In genomic region chr6:39824030-39824926, GRCh38 we compare ENCODE assay signal across 1 cellular context.
TF ChIP-seq lines count a peak whose summit lies in the region.

No MANE protein-coding gene starts in this region.

TF ChIP-seq in H1, 55 proteins besides CTCF, POLR2A, EP300 and RAD21:
- TF ChIP-seq TCF12 (IDR thresholded peaks at IDR 0.05; ENCODE audit: low read depth, low read length) (no peak), MAX (IDR thresholded peaks at IDR 0.05) (no peak), HDAC6 (IDR thresholded peaks at IDR 0.05; ENCODE audit: low read depth, low read length) (no peak), GABPA (IDR thresholded peaks at IDR 0.05; ENCODE audit: borderline replicate concordance, insufficient read depth, low read length) (no peak), NANOG (IDR thresholded peaks at IDR 0.05; ENCODE audit: insufficient read depth, low read depth, low read length, poor library complexity, severe bottlenecking) (no peak), CBX8 (IDR thresholded peaks at IDR 0.05; ENCODE audit: borderline replicate concordance, low read depth, low read length) (no peak), RFX5 (IDR thresholded peaks at IDR 0.05; ENCODE audit: borderline replicate concordance, low read depth, low read length) (no peak), EGR1 (IDR thresholded peaks at IDR 0.05; ENCODE audit: borderline replicate concordance, low read depth, low read length) (no peak), TBP (IDR thresholded peaks at IDR 0.05; ENCODE audit: low read depth, low read length) (no peak), CREB1 (IDR thresholded peaks at IDR 0.05) (no peak), JUND (IDR thresholded peaks at IDR 0.05; ENCODE audit: low read length) (no peak), ATF3 (IDR thresholded peaks at IDR 0.05; ENCODE audit: insufficient read depth, low read depth, low read length) (no peak), TEAD4 (IDR thresholded peaks at IDR 0.05; ENCODE audit: low read depth, low read length) (no peak), CHD7 (IDR thresholded peaks at IDR 0.05; ENCODE audit: insufficient replicate concordance, low read length) (no peak), KDM4A (IDR thresholded peaks at IDR 0.05; ENCODE audit: low read depth, low read length, severe bottlenecking) (no peak), CTBP2 (IDR thresholded peaks at IDR 0.05; ENCODE audit: borderline replicate concordance, insufficient read depth, insufficient read length, low read length) (no peak), SIN3A (conservative IDR thresholded peaks at IDR 0.05 in 1 of 2, IDR thresholded peaks at IDR 0.05 in 1 of 2; ENCODE audit: low read depth in 1 of 2, low read length in 2 of 2) (no peak), CHD2 (IDR thresholded peaks at IDR 0.05; ENCODE audit: low read length) (no peak), NRF1 (IDR thresholded peaks at IDR 0.05; ENCODE audit: low read depth, low read length) (no peak), CBX5 (IDR thresholded peaks at IDR 0.05; ENCODE audit: low read depth, low read length) (no peak)
